8 cellular contexts compared by ENCODE assay signal in genomic region chr13:102870677-102871415, GRCh38. TPM values are rescaled to one million over a fixed set of nuclear protein-coding genes. Genes with fewer than 3 reads are reported as not detected.
DNase-seq lines count a peak whose midpoint lies in the region; ATAC-seq and TF ChIP-seq lines count a peak whose summit lies in the region.

No MANE protein-coding gene starts in this region.

- 80% methylated on average over 1 of the region's 22 CpGs; no CpG with 5 or more reads in 1 of the 2 experiments for WGBS in IMR-90 (ENCODE audit: extremely low coverage in 2 of 2, insufficient read length in 1 of 2), 2 experiments
- 51 to 55% (median 53%) methylated on average over 20 to 22 of the region's 22 CpGs for WGBS in adrenal gland, 4 donors
- 48 to 54% (median 53%) methylated on average over 22 of the region's 22 CpGs for WGBS in heart left ventricle, 4 donors
- WGBS in psoas muscle, 3 donors: 33 to 50% (median 34%) methylated on average over 22 of the region's 22 CpGs

- no peak overlapping the region for H3K9ac ChIP-seq in IMR-90 (ENCODE audit: low read depth, low read length)

- dilution Hi-C loops in IMR-90 (cut with HindIII; ENCODE audit: low sequenced_read_pairs, unreplicated experiment): no loop called here

- TF ChIP-seq RAD21 in IMR-90 (IDR thresholded peaks at IDR 0.05; ENCODE audit: low read length): peak; percentile 80

- no peak overlapping the region for H4K5ac ChIP-seq in IMR-90 (ENCODE audit: low read depth, low read length)

- H2AK5ac ChIP-seq in IMR-90 (ENCODE audit: low read depth, low read length): no peak overlapping the region

- intact Hi-C loops in IMR-90 (cut with micrococcal nuclease) (no loop called here), adrenal gland (cut with DNase I) (no loop called here), heart left ventricle (cut with DNase I) (no loop called here), psoas muscle (cut with DNase I) (no loop called here)

- H2BK20ac ChIP-seq in IMR-90 (ENCODE audit: low read depth, low read length): no peak overlapping the region

- no peak overlapping the region for H3K56ac ChIP-seq in IMR-90 (ENCODE audit: extremely low read depth, insufficient read depth, low read length)

- H3K4me3 ChIP-seq in IMR-90 (ENCODE audit: insufficient read depth, low read depth, low read length): no peak overlapping the region
- no peak overlapping the region for H3K4me3 ChIP-seq in SJSA1
- no peak overlapping the region for H3K4me3 ChIP-seq in adrenal gland
- no peak overlapping the region for H3K4me3 ChIP-seq in heart left ventricle
- peak overlapping the region; percentile 5 for H3K4me3 ChIP-seq in psoas muscle

- peak overlapping the region; percentile 23 for H2BK5ac ChIP-seq in IMR-90 (ENCODE audit: low read depth, low read length, poor library complexity, severe bottlenecking)

- TF ChIP-seq POLR2A in IMR-90 (IDR thresholded peaks at IDR 0.05; ENCODE audit: low read depth, low read length) (no peak), adrenal gland (IDR thresholded peaks at IDR 0.05) (no peak), heart left ventricle (IDR thresholded peaks at IDR 0.05) (no peak)

- no peak overlapping the region for H3K4me2 ChIP-seq in IMR-90 (ENCODE audit: low read depth, low read length)

- H2BK120ac ChIP-seq in IMR-90 (ENCODE audit: low read depth, low read length): no peak overlapping the region

- no peak overlapping the region for H4K91ac ChIP-seq in IMR-90 (ENCODE audit: insufficient read depth, low read depth, low read length)

- no peak overlapping the region for H3K4ac ChIP-seq in IMR-90 (ENCODE audit: low read depth, low read length)

- no peaks in the 10 kb centered on the region for H3K9me1 ChIP-seq in IMR-90 (ENCODE audit: insufficient read depth, low read length)

- CTCF ChIA-PET in IMR-90 (lab: Yijun Ruan, JAX): interaction anchor here (0.7 to 1.6 kb wide), 6 partner anchors 9 to 40 kb away, joined by 3 to 6 read pairs (median 4); no protein-coding TSS in a partner anchor

- peak; percentile 75 for TF ChIP-seq CTCF in IMR-90 (conservative IDR thresholded peaks at IDR 0.05; ENCODE audit: low read depth, low read length)
- TF ChIP-seq CTCF in adrenal gland (IDR thresholded peaks at IDR 0.05): peak; percentile 50 to 75 (median 60)
- peak; percentile 69 to 84 (median 80) for TF ChIP-seq CTCF in heart left ventricle (IDR thresholded peaks at IDR 0.05)
- TF ChIP-seq CTCF in psoas muscle (IDR thresholded peaks at IDR 0.05): peak; percentile 83

- POLR2A ChIA-PET in IMR-90 (lab: Charles Lee; ENCODE audit: unreplicated experiment): interaction anchor here (0.6 kb wide), 1 partner anchor 655 kb away, joined by 4 read pairs; no protein-coding TSS in a partner anchor

- no peak overlapping the region for H4K8ac ChIP-seq in IMR-90 (ENCODE audit: low read depth in 2 of 2, low read length in 2 of 2)

- DNase-seq in GM04504 (ENCODE audit: low read depth) (peak; percentile 9), IMR-90 (peak; percentile 65), SJSA1 (ENCODE audit: low read depth in 1 of 2, low spot score in 2 of 2) (peak; percentile 71 to 82), adrenal gland (peak; percentile 44 to 78 (median 62)), heart left ventricle (peak; percentile 44 to 73 (median 59)), psoas muscle (peak; percentile 37 to 71), ureter (ENCODE audit: low spot score) (no peak)

- no peak overlapping the region for H2BK15ac ChIP-seq in IMR-90 (ENCODE audit: low read depth, low read length)

- in situ Hi-C loops in IMR-90 (cut with MboI; ENCODE audit: low sequenced_read_pairs): no loop called here

- H3K27ac ChIP-seq in IMR-90 (ENCODE audit: insufficient read depth, low read length): peak overlapping the region; percentile 14; the same call in 1 of the 2 replicates
- H3K27ac ChIP-seq in SJSA1: no peak overlapping the region
- H3K27ac ChIP-seq in adrenal gland: peak overlapping the region in 1 of 5 donors; percentile 14
- peak overlapping the region in 3 of 12 donors; percentile 5 to 25 (median 22) for H3K27ac ChIP-seq in heart left ventricle
- H3K27ac ChIP-seq in psoas muscle: peak overlapping the region; percentile 47

- H3K36me3 ChIP-seq in IMR-90 (ENCODE audit: control insufficient read depth, insufficient read depth, low read length) (peaks cover 30% of the 10 kb centered on the region), SJSA1 (peaks cover 93% of the 10 kb centered on the region), adrenal gland (replicated peaks in 1 of 2) (peaks cover 0 to 71% of the 10 kb centered on the region in 2 donors), heart left ventricle (peaks cover 2 to 98% (median 81%) of the 10 kb centered on the region in 9 donors), psoas muscle (ENCODE audit: insufficient read depth in 1 of 2, low read depth in 1 of 2) (peaks cover under 1 to 75% of the 10 kb centered on the region in 2 donors)

- peak overlapping the region; percentile 17 for H2AK9ac ChIP-seq in IMR-90 (replicated peaks; ENCODE audit: low read depth, low read length, poor library complexity)

- no peak overlapping the region for H3K18ac ChIP-seq in IMR-90 (ENCODE audit: low read depth, low read length)

- ATAC-seq in GM21526 (IDR thresholded peaks at IDR 0.05; ENCODE audit: low FRiP score, unreplicated experiment) (peak; percentile 78), IMR-90 (ENCODE audit: low read depth) (peak; percentile 95), heart left ventricle (peak; percentile 75 to 90 (median 86)), psoas muscle (peak; percentile 82 to 91 (median 83))

- BruUV-seq in IMR-90 (replicated peaks; lab: Mats Ljungman, UMichigan): no TSS peak

- H3K4me1 ChIP-seq in IMR-90 (ENCODE audit: control insufficient read depth, insufficient read depth, low read length) (peaks cover 4% of the 10 kb centered on the region), SJSA1 (replicated peaks) (no peaks in the 10 kb centered on the region), adrenal gland (replicated peaks in 1 of 2) (peaks cover 13 to 19% of the 10 kb centered on the region in 2 donors), heart left ventricle (peaks cover 0 to 27% (median 12%) of the 10 kb centered on the region in 12 donors), psoas muscle (peaks cover 27% of the 10 kb centered on the region)

- H3K14ac ChIP-seq in IMR-90 (replicated peaks; ENCODE audit: low read depth, low read length): no peak overlapping the region

- H3K23ac ChIP-seq in IMR-90 (ENCODE audit: low read depth, low read length): no peak overlapping the region

- peak overlapping the region; percentile 61 for H2AFZ ChIP-seq in IMR-90 (replicated peaks; ENCODE audit: low read length, poor library complexity)

- peaks cover 5 to 9% of the 10 kb centered on the region in 2 experiments; a peak in 2 of 4 replicates for H3K79me1 ChIP-seq in IMR-90 (ENCODE audit: low read depth in 1 of 2, low read length in 2 of 2)

- H3K9me3 ChIP-seq in IMR-90 (ENCODE audit: control insufficient read depth, insufficient read depth, low read length) (no peaks in the 10 kb centered on the region), SJSA1 (replicated peaks) (no peaks in the 10 kb centered on the region), adrenal gland (replicated peaks in 1 of 3) (no peaks in the 10 kb centered on the region), heart left ventricle (no peaks in the 10 kb centered on the region), psoas muscle (no peaks in the 10 kb centered on the region)

- H4K20me1 ChIP-seq in IMR-90 (ENCODE audit: insufficient read depth, low read length): peaks cover 14% of the 10 kb centered on the region; the same call in 1 of the 2 replicates

- no peaks in the 10 kb centered on the region for H3K27me3 ChIP-seq in IMR-90 (ENCODE audit: control insufficient read depth, insufficient read depth, low read length)
- no peaks in the 10 kb centered on the region for H3K27me3 ChIP-seq in SJSA1 (replicated peaks)
- H3K27me3 ChIP-seq in adrenal gland: no peaks in the 10 kb centered on the region
- H3K27me3 ChIP-seq in heart left ventricle: no peaks in the 10 kb centered on the region
- no peaks in the 10 kb centered on the region for H3K27me3 ChIP-seq in psoas muscle (ENCODE audit: insufficient read depth in 3 of 3, low read length in 2 of 3)

TF ChIP-seq in IMR-90, 13 proteins besides CTCF, POLR2A, EP300 and RAD21:
- TF ChIP-seq SMC3 (IDR thresholded peaks at IDR 0.05; ENCODE audit: low read depth, low read length) (peak; percentile 58), ELK1 (IDR thresholded peaks at IDR 0.05; ENCODE audit: borderline replicate concordance, low read depth, low read length) (no peak)
TF ChIP-seq in IMR-90: peak in this region for 1.

RNA-seq across cellular contexts. Expression of gene ERCC5, which starts 25.0 kb away (rescaled TPM):
- total RNA-seq in IMR-90 (2012; rRNA removed) (34.4 and 50.8 TPM in 2 replicates), adrenal gland (10 to 100 TPM; 37.8 to 74.7 (median 56.2) TPM), heart left ventricle (10 to 100 TPM; 27.4 to 61.7 (median 31.4) TPM), psoas muscle (10 to 100 TPM; 21.0 to 31.0 (median 27.4) TPM), ureter (69.5 TPM)
- polyA plus RNA-seq in IMR-90 (2012; rRNA removed) (24.8 and 29.7 TPM in 2 replicates), adrenal gland (100 to 1,000 TPM in 2 of 3 donors, 10 to 100 TPM in 1; 67.3 to 185 (median 157) TPM), heart left ventricle (10 to 100 TPM; 22.4 to 34.0 TPM), psoas muscle (10 to 100 TPM; 13.5 to 37.4 (median 23.3) TPM)
- 3.4 and 5.0 TPM in 2 replicates for polyA plus RNA-seq in IMR-90 (2012; cell fraction: cytosol; rRNA removed)
- polyA plus RNA-seq in IMR-90 (2012; cell fraction: nucleus; rRNA removed; ENCODE audit: low replicate concordance): 13.8 and 60.4 TPM in 2 replicates
- 130 and 190 TPM in 2 replicates for total RNA-seq in SJSA1 (2014; rRNA removed; shearing (Covaris generic))
